ENCODE assay signal across 2 cellular contexts in genomic region chr1:9263984-9264929, GRCh38.
TF ChIP-seq lines count a peak whose summit lies in the region.

No MANE protein-coding gene starts in this region.

TF ChIP-seq in liver, 16 proteins besides CTCF, POLR2A, EP300 and RAD21:
- TF ChIP-seq SP1 (IDR thresholded peaks at IDR 0.05) (no peak), NR2F2 (IDR thresholded peaks at IDR 0.05) (no peak), HNF4A (conservative IDR thresholded peaks at IDR 0.05) (peak; percentile 58 to 63), FOXA2 (IDR thresholded peaks at IDR 0.05) (no peak)
- TF ChIP-seq, protein P1, sequence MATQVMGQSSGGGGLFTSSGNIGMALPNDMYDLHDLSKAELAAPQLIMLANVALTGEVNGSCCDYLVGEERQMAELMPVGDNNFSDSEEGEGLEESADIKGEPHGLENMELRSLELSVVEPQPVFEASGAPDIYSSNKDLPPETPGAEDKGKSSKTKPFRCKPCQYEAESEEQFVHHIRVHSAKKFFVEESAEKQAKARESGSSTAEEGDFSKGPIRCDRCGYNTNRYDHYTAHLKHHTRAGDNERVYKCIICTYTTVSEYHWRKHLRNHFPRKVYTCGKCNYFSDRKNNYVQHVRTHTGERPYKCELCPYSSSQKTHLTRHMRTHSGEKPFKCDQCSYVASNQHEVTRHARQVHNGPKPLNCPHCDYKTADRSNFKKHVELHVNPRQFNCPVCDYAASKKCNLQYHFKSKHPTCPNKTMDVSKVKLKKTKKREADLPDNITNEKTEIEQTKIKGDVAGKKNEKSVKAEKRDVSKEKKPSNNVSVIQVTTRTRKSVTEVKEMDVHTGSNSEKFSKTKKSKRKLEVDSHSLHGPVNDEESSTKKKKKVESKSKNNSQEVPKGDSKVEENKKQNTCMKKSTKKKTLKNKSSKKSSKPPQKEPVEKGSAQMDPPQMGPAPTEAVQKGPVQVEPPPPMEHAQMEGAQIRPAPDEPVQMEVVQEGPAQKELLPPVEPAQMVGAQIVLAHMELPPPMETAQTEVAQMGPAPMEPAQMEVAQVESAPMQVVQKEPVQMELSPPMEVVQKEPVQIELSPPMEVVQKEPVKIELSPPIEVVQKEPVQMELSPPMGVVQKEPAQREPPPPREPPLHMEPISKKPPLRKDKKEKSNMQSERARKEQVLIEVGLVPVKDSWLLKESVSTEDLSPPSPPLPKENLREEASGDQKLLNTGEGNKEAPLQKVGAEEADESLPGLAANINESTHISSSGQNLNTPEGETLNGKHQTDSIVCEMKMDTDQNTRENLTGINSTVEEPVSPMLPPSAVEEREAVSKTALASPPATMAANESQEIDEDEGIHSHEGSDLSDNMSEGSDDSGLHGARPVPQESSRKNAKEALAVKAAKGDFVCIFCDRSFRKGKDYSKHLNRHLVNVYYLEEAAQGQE (IDR thresholded peaks at IDR 0.05), result no peak
- TF ChIP-seq, protein P2, sequence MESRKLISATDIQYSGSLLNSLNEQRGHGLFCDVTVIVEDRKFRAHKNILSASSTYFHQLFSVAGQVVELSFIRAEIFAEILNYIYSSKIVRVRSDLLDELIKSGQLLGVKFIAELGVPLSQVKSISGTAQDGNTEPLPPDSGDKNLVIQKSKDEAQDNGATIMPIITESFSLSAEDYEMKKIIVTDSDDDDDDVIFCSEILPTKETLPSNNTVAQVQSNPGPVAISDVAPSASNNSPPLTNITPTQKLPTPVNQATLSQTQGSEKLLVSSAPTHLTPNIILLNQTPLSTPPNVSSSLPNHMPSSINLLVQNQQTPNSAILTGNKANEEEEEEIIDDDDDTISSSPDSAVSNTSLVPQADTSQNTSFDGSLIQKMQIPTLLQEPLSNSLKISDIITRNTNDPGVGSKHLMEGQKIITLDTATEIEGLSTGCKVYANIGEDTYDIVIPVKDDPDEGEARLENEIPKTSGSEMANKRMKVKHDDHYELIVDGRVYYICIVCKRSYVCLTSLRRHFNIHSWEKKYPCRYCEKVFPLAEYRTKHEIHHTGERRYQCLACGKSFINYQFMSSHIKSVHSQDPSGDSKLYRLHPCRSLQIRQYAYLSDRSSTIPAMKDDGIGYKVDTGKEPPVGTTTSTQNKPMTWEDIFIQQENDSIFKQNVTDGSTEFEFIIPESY (IDR thresholded peaks at IDR 0.05), result no peak
- TF ChIP-seq, protein P3, sequence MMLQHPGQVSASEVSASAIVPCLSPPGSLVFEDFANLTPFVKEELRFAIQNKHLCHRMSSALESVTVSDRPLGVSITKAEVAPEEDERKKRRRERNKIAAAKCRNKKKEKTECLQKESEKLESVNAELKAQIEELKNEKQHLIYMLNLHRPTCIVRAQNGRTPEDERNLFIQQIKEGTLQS (IDR thresholded peaks at IDR 0.05), result no peak
TF ChIP-seq in liver: peak in this region for 1.

TF ChIP-seq in HepG2, 621 proteins besides CTCF, POLR2A, EP300 and RAD21:
- TF ChIP-seq ZFP41 (CRISPR knock-in tag; IDR thresholded peaks at IDR 0.05; ENCODE audit: borderline replicate concordance), result no peak
